Comparison of ENCODE assay signal across 12 cellular contexts in genomic region chr1:15337656-15338402, GRCh38.
DNase-seq lines count a peak whose midpoint lies in the region; ATAC-seq and TF ChIP-seq lines count a peak whose summit lies in the region.
"Had no signal": no experiment of that assay in that cellular context is flagged by ENCODE, and none has a peak within 500 bp of the region (broad histone marks: within the 10 kb centered on the region; RNA-seq: fewer than 3 reads in every experiment).

No MANE protein-coding gene starts in this region.

- H3K4me3 ChIP-seq in PC-3 (ENCODE audit: low read length): no peak overlapping the region
- no peak overlapping the region for H3K4me3 ChIP-seq in esophagus muscularis mucosa
- H3K4me3 ChIP-seq in osteoblast (ENCODE audit: insufficient read depth, low read length): peak overlapping the region; percentile 9

- H2AFZ ChIP-seq in PC-3 (ENCODE audit: low read length) (peak overlapping the region; percentile 50), osteoblast (ENCODE audit: low read length) (peak overlapping the region; percentile 75)

- peak overlapping the region; percentile 69 for H3K4me2 ChIP-seq in PC-3 (ENCODE audit: low read length)
- peak overlapping the region; percentile 40 for H3K4me2 ChIP-seq in osteoblast (ENCODE audit: insufficient read depth, low read length)

- WGBS in esophagus muscularis mucosa: 45% methylated on average over 17 of the region's 17 CpGs

- TF ChIP-seq EP300 in esophagus muscularis mucosa (IDR thresholded peaks at IDR 0.05): no peak

- TF ChIP-seq POLR2A in esophagus muscularis mucosa (IDR thresholded peaks at IDR 0.05; ENCODE audit: low read depth): no peak

- H3K27me3 ChIP-seq in PC-3 (ENCODE audit: low read length) (no peaks in the 10 kb centered on the region), esophagus muscularis mucosa (no peaks in the 10 kb centered on the region), osteoblast (ENCODE audit: insufficient read depth, low read length) (no peaks in the 10 kb centered on the region)

- H3K36me3 ChIP-seq in PC-3 (ENCODE audit: low read depth, low read length): no peaks in the 10 kb centered on the region
- H3K36me3 ChIP-seq in esophagus muscularis mucosa: no peaks in the 10 kb centered on the region
- no peaks in the 10 kb centered on the region for H3K36me3 ChIP-seq in osteoblast (ENCODE audit: insufficient read depth, low read length)

- H4K20me1 ChIP-seq in PC-3 (ENCODE audit: low read length) (no peaks in the 10 kb centered on the region), osteoblast (ENCODE audit: insufficient read depth, low read length) (no peaks in the 10 kb centered on the region)

- TF ChIP-seq CTCF in PC-3 (conservative IDR thresholded peaks at IDR 0.05; ENCODE audit: low read depth, low read length) (no peak), esophagus muscularis mucosa (IDR thresholded peaks at IDR 0.05) (no peak), osteoblast (IDR thresholded peaks at IDR 0.05; ENCODE audit: extremely low read depth, low read depth, low read length) (no peak)

- H3K9me3 ChIP-seq in PC-3 (ENCODE audit: low read length): no peaks in the 10 kb centered on the region
- no peaks in the 10 kb centered on the region for H3K9me3 ChIP-seq in esophagus muscularis mucosa
- H3K9me3 ChIP-seq in osteoblast (ENCODE audit: low read depth, low read length): peaks cover 1% of the 10 kb centered on the region

- H3K9me2 ChIP-seq in PC-3 (replicated peaks; ENCODE audit: low read length): no peaks in the 10 kb centered on the region

- CTCF ChIA-PET in PC-3 (lab: Charles Lee): interaction anchor here (0.6 kb wide), 3 partner anchors 23 to 94 kb away, joined by 3 to 5 read pairs (median 4); no protein-coding TSS in a partner anchor

- no peak overlapping the region for H3K9ac ChIP-seq in PC-3 (ENCODE audit: low read length)

- intact Hi-C loops in PC-3 (cut with micrococcal nuclease): no loop called here
- intact Hi-C loops in esophagus muscularis mucosa (cut with DNase I): loop anchor here (5.0 kb wide), 1 partner anchor 69 kb away; the partner anchor contains the start of gene EFHD2

- no peaks in the 10 kb centered on the region for H3K79me2 ChIP-seq in PC-3 (ENCODE audit: low read length)
- H3K79me2 ChIP-seq in osteoblast (ENCODE audit: insufficient read depth, low read length): no peaks in the 10 kb centered on the region

- peaks cover 41% of the 10 kb centered on the region for H3K4me1 ChIP-seq in PC-3 (ENCODE audit: insufficient read depth, low read length)
- H3K4me1 ChIP-seq in esophagus muscularis mucosa: peaks cover 25 to 38% (median 30%) of the 10 kb centered on the region in 4 donors
- H3K4me1 ChIP-seq in osteoblast (ENCODE audit: insufficient read depth, low read length): peaks cover 29% of the 10 kb centered on the region

- peaks cover 4% of the 10 kb centered on the region for H3F3A ChIP-seq in PC-3 (ENCODE audit: low read length, unreplicated experiment)

- POLR2A ChIA-PET in PC-3 (lab: Charles Lee; ENCODE audit: unreplicated experiment): interaction anchor here (0.6 kb wide), 2 partner anchors 75 to 92 kb away, joined by 6 to 10 read pairs; no protein-coding TSS in a partner anchor

- DNase-seq in COLO829 (ENCODE audit: low spot score) (peak; percentile 60), PC-3 (peak; percentile 87), esophagus muscularis mucosa (ENCODE audit: extremely low spot score) (no peak), osteoblast (ENCODE audit: insufficient read length, low spot score, missing footprints) (peak; percentile 96), iPS-NIHi11 (ENCODE audit: low spot score) (no peak)
- DNase-seq: effector CD4-positive, alpha-beta T cell; GF-D8; NCI-H1694 treated with DMSO at 0.1 percent for 48 hours; occipital lobe had no signal

- peak overlapping the region; percentile 73 for H3K27ac ChIP-seq in PC-3 (ENCODE audit: low read length)
- H3K27ac ChIP-seq in esophagus muscularis mucosa (replicated peaks in 1 of 4): peak overlapping the region; percentile 41 to 70 (median 55)
- H3K27ac ChIP-seq in osteoblast (ENCODE audit: low read depth, low read length): peak overlapping the region; percentile 80

- peak; percentile 90 for ATAC-seq in PC-3
- no peak for ATAC-seq in GM19463 (IDR thresholded peaks at IDR 0.05; ENCODE audit: unreplicated experiment)
- ATAC-seq in HG02852 (IDR thresholded peaks at IDR 0.05; ENCODE audit: unreplicated experiment): no peak
- ATAC-seq in HG03521 (IDR thresholded peaks at IDR 0.05; ENCODE audit: unreplicated experiment): no peak

- BruUV-seq in PC-3 (replicated peaks; lab: Mats Ljungman, UMichigan): no TSS peak

Comparison
In these comparisons a context has a peak if more than half of its experiments do, and no peak if none do; other contexts are left out.
1. DNase-seq: peak in COLO829 (single experiment), PC-3 (single experiment) and osteoblast (single experiment); none in esophagus muscularis mucosa (single experiment) and iPS-NIHi11 (single experiment).
2. Peak in every context shown above with its lines, with median percentiles within 50 percentile points of each other: H3K27ac ChIP-seq.